In the genomic region with DNA sequence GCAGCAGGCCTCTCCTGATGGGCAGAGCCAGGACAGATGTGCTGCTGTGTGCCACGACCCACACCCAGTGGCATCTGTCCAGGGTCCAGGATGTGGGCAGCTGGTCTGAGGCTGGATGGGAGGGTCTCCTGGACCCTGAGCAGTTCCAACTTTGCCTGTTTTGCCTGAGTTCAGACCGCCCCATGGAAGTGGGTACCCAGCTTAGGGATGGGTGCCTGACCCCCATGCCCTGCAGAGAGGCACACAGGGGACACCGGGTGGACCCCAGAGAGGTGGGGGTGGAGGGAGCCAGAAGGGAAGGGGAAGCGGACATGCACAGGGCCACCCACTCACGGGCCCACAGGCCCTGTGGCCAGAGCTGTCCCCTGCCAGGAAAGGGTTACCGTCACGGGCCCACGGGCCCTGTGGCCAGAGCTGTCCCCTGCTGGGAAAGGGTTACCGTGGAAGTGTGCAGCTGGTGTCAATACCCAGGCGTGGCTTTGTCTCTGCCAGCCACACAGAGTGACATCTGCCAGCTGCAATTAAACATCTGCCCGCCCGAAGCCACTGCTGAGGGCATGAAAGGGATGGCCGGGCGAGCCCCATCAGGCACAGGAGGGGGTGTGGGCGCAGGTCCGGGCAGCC, we compare ENCODE assay signal across 18 cellular contexts. TPM values are rescaled to one million over a fixed set of nuclear protein-coding genes. Genes with fewer than 3 reads are reported as not detected.
A peak's percentile ranks its signal among the peaks of the same experiment; 100 is the strongest.
DNase-seq lines count a peak whose midpoint lies in the region; ATAC-seq, FAIRE-seq and TF ChIP-seq lines count a peak whose summit lies in the region.
"Had no signal": no experiment of that assay in that cellular context is flagged by ENCODE, and none has a peak within 500 bp of the region (broad histone marks: within the 10 kb centered on the region; RNA-seq: fewer than 3 reads in every experiment).

No MANE protein-coding gene starts in this region.

- intact Hi-C loops in kidney (cut with DNase I) (no loop called here), posterior vena cava (cut with DNase I) (loop anchor here in 1 of 2 donors (5.0 kb wide), 1 partner anchor 1113 kb away; no protein-coding TSS in a partner anchor), mammary epithelial cell (cut with micrococcal nuclease) (no loop called here)

- no peak for ATAC-seq in GM21825 (IDR thresholded peaks at IDR 0.05; ENCODE audit: unreplicated experiment)

- H3K9ac ChIP-seq in BLaER1 treated with 17β-estradiol and CSF1 and Interleukin-3, amounts not matched to agents 10 nM and 100 nM = peak overlapping the region; percentile 80 to 92 (median 87)
- H3K9ac ChIP-seq in kidney (ENCODE audit: low read length in 2 of 2) (no peak overlapping the region), mammary epithelial cell (ENCODE audit: insufficient read depth, low read length) (no peak overlapping the region)

- peaks cover 76 to 89% (median 85%) of the 10 kb centered on the region in 10 experiments for H3K4me1 ChIP-seq in BLaER1 treated with 17β-estradiol and CSF1 and Interleukin-3, amounts not matched to agents 10 nM and 100 nM
- H3K4me1 ChIP-seq in kidney (ENCODE audit: control insufficient read depth in 1 of 2, insufficient read depth in 1 of 2, low read depth in 1 of 2, low read length in 2 of 2) (no peaks in the 10 kb centered on the region), mammary epithelial cell (ENCODE audit: insufficient read depth, low read length) (peaks cover 2% of the 10 kb centered on the region)
- H3K4me1 ChIP-seq: BE2C had no signal

- peaks cover 0 to 11% (median 5%) of the 10 kb centered on the region in 11 experiments; a peak in 12 of 22 replicates for H3K27me3 ChIP-seq in BLaER1 treated with 17β-estradiol and CSF1 and Interleukin-3, amounts not matched to agents 10 nM and 100 nM
- H3K27me3 ChIP-seq in mammary epithelial cell (ENCODE audit: insufficient read depth, low read length) = no peaks in the 10 kb centered on the region
- H3K27me3 ChIP-seq: BE2C, suprapubic skin had no signal

- peaks cover 0 to 81% (median 0%) of the 10 kb centered on the region in 11 experiments; a peak in 9 of 22 replicates for H3K36me3 ChIP-seq in BLaER1 treated with 17β-estradiol and CSF1 and Interleukin-3, amounts not matched to agents 10 nM and 100 nM
- peaks cover 0 to 10% of the 10 kb centered on the region in 2 donors for H3K36me3 ChIP-seq in kidney (ENCODE audit: control insufficient read depth in 1 of 2, insufficient read depth in 2 of 2, low read length in 2 of 2)
- peaks cover 7% of the 10 kb centered on the region for H3K36me3 ChIP-seq in mammary epithelial cell (ENCODE audit: insufficient read depth, low read length)
- H3K36me3 ChIP-seq: BE2C had no signal

- TF ChIP-seq CTCF in GM13977 (IDR thresholded peaks at IDR 0.05; ENCODE audit: extremely low read depth, insufficient read depth, missing control alignments) (no peak), kidney (IDR thresholded peaks at IDR 0.05; ENCODE audit: borderline replicate concordance, extremely low read depth, insufficient read depth) (no peak), mammary epithelial cell (conservative IDR thresholded peaks at IDR 0.05 in 1 of 2, IDR thresholded peaks at IDR 0.05 in 1 of 2; ENCODE audit: extremely low read depth in 1 of 2, insufficient read depth in 1 of 2, low read depth in 1 of 2, low read length in 2 of 2) (no peak), GM10248 (IDR thresholded peaks at IDR 0.05; ENCODE audit: control extremely low read depth, extremely low read depth, low read depth, missing control alignments) (no peak)

- POLR2A ChIA-PET in GM10248 (lab: Yijun Ruan, JAX) = no interaction called here

- H3K79me2 ChIP-seq in mammary epithelial cell (ENCODE audit: insufficient read depth, low read length) = peaks cover 85% of the 10 kb centered on the region

- dilution Hi-C loops in mammary epithelial cell (cut with HindIII; ENCODE audit: low sequenced_read_pairs) = no loop called here

- BruUV-seq in mammary epithelial cell (replicated peaks; lab: Mats Ljungman, UMichigan) = no TSS peak

- DNase-seq in GM13977 (ENCODE audit: low spot score) (peak; percentile 16), kidney (peak; percentile 65), posterior vena cava (ENCODE audit: low spot score) (peak; percentile 64), mammary epithelial cell (no peak), CD1c-positive myeloid dendritic cell (ENCODE audit: extremely low spot score) (no peak), GM10248 (ENCODE audit: extremely low spot score) (no peak)
- DNase-seq: activated CD4-positive, alpha-beta T cell treated with anti-CD3 and anti-CD28 coated beads for 48 hours; activated naive CD4-positive, alpha-beta T cell treated with Interleukin-2 at 50 U/mL for 16 hours; GF-D8; Kasumi-1; kidney glomerular epithelial cell; stimulated activated CD4-positive, alpha-beta T cell treated with anti-CD3 and anti-CD28 coated beads, Interleukin-4, amount 100 ng/mL, for 4 hours had no signal

- CTCF ChIA-PET in mammary epithelial cell (lab: Charles Lee; ENCODE audit: low non-redundant PET) = no interaction called here
- CTCF ChIA-PET in GM10248 (lab: Yijun Ruan, JAX) = no interaction called here

- H3K4me3 ChIP-seq in BLaER1 treated with 17β-estradiol and CSF1 and Interleukin-3, amounts not matched to agents 10 nM and 100 nM = peak overlapping the region in 9 of 10 experiments; percentile 34 to 94 (median 72); a peak in 16 of 20 replicates
- H3K4me3 ChIP-seq in kidney (ENCODE audit: low read length in 2 of 2) (no peak overlapping the region), mammary epithelial cell (replicated peaks in 1 of 3; ENCODE audit: insufficient read depth in 1 of 3, low read depth in 2 of 3, low read length in 3 of 3) (no peak overlapping the region)
- H3K4me3 ChIP-seq: skin epidermis had no signal

- no peak overlapping the region for H2AFZ ChIP-seq in mammary epithelial cell (ENCODE audit: low read depth, low read length)

- H3K27ac ChIP-seq in BLaER1 treated with 17β-estradiol and CSF1 and Interleukin-3, amounts not matched to agents 10 nM and 100 nM = peak overlapping the region; percentile 70 to 98 (median 94)
- H3K27ac ChIP-seq in kidney (ENCODE audit: low read depth in 2 of 2, low read length in 2 of 2) (no peak overlapping the region), mammary epithelial cell (ENCODE audit: insufficient read depth, low read depth, low read length) (no peak overlapping the region)
- H3K27ac ChIP-seq: suprapubic skin had no signal

- in situ Hi-C loops in GM13977 (cut with MboI; ENCODE audit: low pct_unique_long_range_greater_than_20kb, low sequenced_read_pairs, unreplicated experiment) = no loop called here
- in situ Hi-C loops in mammary epithelial cell (cut with MboI; ENCODE audit: low sequenced_read_pairs in 2 of 2) = no loop called here

- H4K20me1 ChIP-seq in BLaER1 treated with 17β-estradiol and CSF1 and Interleukin-3, amounts not matched to agents 10 nM and 100 nM = peaks cover 0 to 39% (median 0%) of the 10 kb centered on the region in 11 experiments; a peak in 3 of 22 replicates
- H4K20me1 ChIP-seq in mammary epithelial cell (ENCODE audit: insufficient read depth, low read length) = peaks cover 3% of the 10 kb centered on the region

- H3K4me2 ChIP-seq in BLaER1 treated with 17β-estradiol and CSF1 and Interleukin-3, amounts not matched to agents 10 nM and 100 nM = peak overlapping the region; percentile 98 to 100 (median 100)
- no peak overlapping the region for H3K4me2 ChIP-seq in mammary epithelial cell (ENCODE audit: insufficient read depth, low read depth, low read length)

- peaks cover 0 to 14% (median 6%) of the 10 kb centered on the region in 11 experiments; a peak in 12 of 22 replicates for H3K9me3 ChIP-seq in BLaER1 treated with 17β-estradiol and CSF1 and Interleukin-3, amounts not matched to agents 10 nM and 100 nM (replicated peaks in 1 of 11)
- H3K9me3 ChIP-seq in kidney (ENCODE audit: control insufficient read depth in 1 of 2, low read length in 2 of 2) (no peaks in the 10 kb centered on the region), mammary epithelial cell (replicated peaks; ENCODE audit: insufficient read depth, low read length) (no peaks in the 10 kb centered on the region)
- H3K9me3 ChIP-seq: BE2C, suprapubic skin had no signal

- FAIRE-seq in kidney (lab: Jason Lieb, UNC) = no peak
- FAIRE-seq: colon had no signal

- WGBS in mammary epithelial cell (ENCODE audit: low coverage, missing lambda C conversion rate) = 71% methylated on average over 13 of the region's 16 CpGs

RNA-seq across cellular contexts. Expression of a gene that starts 50.0 kb away (rescaled TPM):
- 30.9 TPM for total RNA-seq in kidney
- polyA plus RNA-seq in kidney (ENCODE audit: insufficient read depth, low read depth, low replicate concordance) = 7.1 TPM
- 10 to 100 TPM; 73.5 to 77.7 TPM for total RNA-seq in posterior vena cava
- total RNA-seq in mammary epithelial cell = 10 to 100 TPM; 14.1 to 27.3 TPM
- polyA plus RNA-seq in mammary epithelial cell = 6.7 TPM
- polyA minus RNA-seq in mammary epithelial cell = 13.1 TPM

Comparison
In these comparisons a context has a peak if more than half of its experiments do, and no peak if none do; other contexts are left out.
1. H3K27ac ChIP-seq: peak in BLaER1 treated with 17β-estradiol and CSF1 and Interleukin-3, amounts not matched to agents 10 nM and 100 nM (11 of 11); none in kidney (0 of 2) and mammary epithelial cell (single experiment).
2. H3K4me3 ChIP-seq: peak in BLaER1 treated with 17β-estradiol and CSF1 and Interleukin-3, amounts not matched to agents 10 nM and 100 nM (9 of 10); none in kidney (0 of 2) and mammary epithelial cell (0 of 3).
3. H3K9ac ChIP-seq: peak in BLaER1 treated with 17β-estradiol and CSF1 and Interleukin-3, amounts not matched to agents 10 nM and 100 nM (11 of 11); none in kidney (0 of 2) and mammary epithelial cell (single experiment).
4. DNase-seq: peak in GM13977 (single experiment), kidney (single experiment) and posterior vena cava (single experiment); none in mammary epithelial cell (single experiment), CD1c-positive myeloid dendritic cell (single experiment) and GM10248 (single experiment).